In genomic region chr2:68423966-68424650, GRCh38 we compare ENCODE assay signal across 1 cellular context.
TF ChIP-seq lines count a peak whose summit lies in the region.

No MANE protein-coding gene starts in this region.

TF ChIP-seq in HepG2, 621 proteins besides CTCF, POLR2A, EP300 and RAD21:
- TF ChIP-seq PHF20 (CRISPR knock-in tag; IDR thresholded peaks at IDR 0.05) = no peak
- TF ChIP-seq GZF1 (CRISPR knock-in tag; IDR thresholded peaks at IDR 0.05) = no peak
- no peak for TF ChIP-seq EZH2 (conservative IDR thresholded peaks at IDR 0.05; ENCODE audit: low read depth, low read length)
- TF ChIP-seq MXI1 (IDR thresholded peaks at IDR 0.05; ENCODE audit: borderline replicate concordance, low read depth, low read length) = no peak
- no peak for TF ChIP-seq SAFB2 (CRISPR knock-in tag; IDR thresholded peaks at IDR 0.05; ENCODE audit: borderline replicate concordance, low read depth)
- TF ChIP-seq, protein P1, sequence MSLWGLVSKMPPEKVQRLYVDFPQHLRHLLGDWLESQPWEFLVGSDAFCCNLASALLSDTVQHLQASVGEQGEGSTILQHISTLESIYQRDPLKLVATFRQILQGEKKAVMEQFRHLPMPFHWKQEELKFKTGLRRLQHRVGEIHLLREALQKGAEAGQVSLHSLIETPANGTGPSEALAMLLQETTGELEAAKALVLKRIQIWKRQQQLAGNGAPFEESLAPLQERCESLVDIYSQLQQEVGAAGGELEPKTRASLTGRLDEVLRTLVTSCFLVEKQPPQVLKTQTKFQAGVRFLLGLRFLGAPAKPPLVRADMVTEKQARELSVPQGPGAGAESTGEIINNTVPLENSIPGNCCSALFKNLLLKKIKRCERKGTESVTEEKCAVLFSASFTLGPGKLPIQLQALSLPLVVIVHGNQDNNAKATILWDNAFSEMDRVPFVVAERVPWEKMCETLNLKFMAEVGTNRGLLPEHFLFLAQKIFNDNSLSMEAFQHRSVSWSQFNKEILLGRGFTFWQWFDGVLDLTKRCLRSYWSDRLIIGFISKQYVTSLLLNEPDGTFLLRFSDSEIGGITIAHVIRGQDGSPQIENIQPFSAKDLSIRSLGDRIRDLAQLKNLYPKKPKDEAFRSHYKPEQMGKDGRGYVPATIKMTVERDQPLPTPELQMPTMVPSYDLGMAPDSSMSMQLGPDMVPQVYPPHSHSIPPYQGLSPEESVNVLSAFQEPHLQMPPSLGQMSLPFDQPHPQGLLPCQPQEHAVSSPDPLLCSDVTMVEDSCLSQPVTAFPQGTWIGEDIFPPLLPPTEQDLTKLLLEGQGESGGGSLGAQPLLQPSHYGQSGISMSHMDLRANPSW (CRISPR knock-in tag; IDR thresholded peaks at IDR 0.05; ENCODE audit: borderline replicate concordance) = no peak
- no peak for TF ChIP-seq NFE2L2 (IDR thresholded peaks at IDR 0.05; ENCODE audit: low read length)
- TF ChIP-seq HES4 (CRISPR knock-in tag; IDR thresholded peaks at IDR 0.05; ENCODE audit: borderline replicate concordance) = no peak
- no peak for TF ChIP-seq NCOA5 (CRISPR knock-in tag; IDR thresholded peaks at IDR 0.05)
- TF ChIP-seq XBP1 (CRISPR knock-in tag; IDR thresholded peaks at IDR 0.05) = no peak
- no peak for TF ChIP-seq ZNF180 (CRISPR knock-in tag; IDR thresholded peaks at IDR 0.05; ENCODE audit: borderline replicate concordance, low read depth)
- TF ChIP-seq ZNF543 (CRISPR knock-in tag; IDR thresholded peaks at IDR 0.05) = no peak
- no peak for TF ChIP-seq GATA4 (IDR thresholded peaks at IDR 0.05; ENCODE audit: borderline replicate concordance, low read depth)
- TF ChIP-seq ZNF672 (CRISPR knock-in tag; IDR thresholded peaks at IDR 0.05) = no peak
- no peak for TF ChIP-seq ZNF317 (CRISPR knock-in tag; IDR thresholded peaks at IDR 0.05)
- TF ChIP-seq AKAP8 (CRISPR knock-in tag; IDR thresholded peaks at IDR 0.05) = no peak
- TF ChIP-seq SP140L (CRISPR knock-in tag; IDR thresholded peaks at IDR 0.05; ENCODE audit: borderline replicate concordance) = no peak
